ENCODE assay signal across 8 cellular contexts in the genomic region with DNA sequence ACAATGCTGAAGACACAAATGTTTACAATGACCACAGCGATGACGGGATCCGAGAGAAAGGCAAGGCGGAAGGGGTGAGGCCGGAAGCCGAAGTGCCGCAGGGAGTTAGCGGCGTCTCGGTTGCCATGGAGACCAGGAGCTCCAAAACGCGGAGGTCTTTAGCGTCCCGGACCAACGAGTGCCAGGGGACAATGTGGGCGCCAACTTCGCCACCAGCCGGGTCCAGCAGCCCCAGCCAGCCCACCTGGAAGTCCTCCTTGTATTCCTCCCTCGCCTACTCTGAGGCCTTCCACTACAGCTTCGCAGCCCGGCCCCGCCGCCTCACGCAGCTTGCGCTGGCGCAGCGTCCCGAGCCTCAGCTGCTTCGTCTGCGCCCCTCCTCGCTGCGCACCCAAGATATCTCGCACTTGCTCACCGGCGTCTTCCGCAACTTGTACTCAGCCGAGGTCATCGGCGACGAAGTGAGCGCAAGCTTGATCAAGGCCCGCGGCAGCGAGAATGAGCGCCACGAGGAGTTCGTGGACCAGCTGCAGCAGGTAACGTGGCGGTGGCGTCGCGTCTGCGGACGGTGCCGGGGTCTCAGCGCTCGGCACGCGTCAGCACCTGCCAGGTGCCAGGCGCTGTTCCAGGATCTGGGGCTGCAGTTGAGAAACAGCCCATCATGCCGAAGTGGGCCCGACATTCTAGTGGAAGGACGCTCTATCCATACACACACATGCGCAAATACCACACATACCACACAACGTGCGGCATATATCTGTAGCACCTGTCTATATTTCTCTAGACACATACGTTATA. TPM values are rescaled to one million over a fixed set of nuclear protein-coding genes. Genes with fewer than 3 reads are reported as not detected.
A peak's percentile ranks its signal among the peaks of the same experiment; 100 is the strongest.
DNase-seq lines count a peak whose midpoint lies in the region; ATAC-seq and TF ChIP-seq lines count a peak whose summit lies in the region.

A gene with protein sequence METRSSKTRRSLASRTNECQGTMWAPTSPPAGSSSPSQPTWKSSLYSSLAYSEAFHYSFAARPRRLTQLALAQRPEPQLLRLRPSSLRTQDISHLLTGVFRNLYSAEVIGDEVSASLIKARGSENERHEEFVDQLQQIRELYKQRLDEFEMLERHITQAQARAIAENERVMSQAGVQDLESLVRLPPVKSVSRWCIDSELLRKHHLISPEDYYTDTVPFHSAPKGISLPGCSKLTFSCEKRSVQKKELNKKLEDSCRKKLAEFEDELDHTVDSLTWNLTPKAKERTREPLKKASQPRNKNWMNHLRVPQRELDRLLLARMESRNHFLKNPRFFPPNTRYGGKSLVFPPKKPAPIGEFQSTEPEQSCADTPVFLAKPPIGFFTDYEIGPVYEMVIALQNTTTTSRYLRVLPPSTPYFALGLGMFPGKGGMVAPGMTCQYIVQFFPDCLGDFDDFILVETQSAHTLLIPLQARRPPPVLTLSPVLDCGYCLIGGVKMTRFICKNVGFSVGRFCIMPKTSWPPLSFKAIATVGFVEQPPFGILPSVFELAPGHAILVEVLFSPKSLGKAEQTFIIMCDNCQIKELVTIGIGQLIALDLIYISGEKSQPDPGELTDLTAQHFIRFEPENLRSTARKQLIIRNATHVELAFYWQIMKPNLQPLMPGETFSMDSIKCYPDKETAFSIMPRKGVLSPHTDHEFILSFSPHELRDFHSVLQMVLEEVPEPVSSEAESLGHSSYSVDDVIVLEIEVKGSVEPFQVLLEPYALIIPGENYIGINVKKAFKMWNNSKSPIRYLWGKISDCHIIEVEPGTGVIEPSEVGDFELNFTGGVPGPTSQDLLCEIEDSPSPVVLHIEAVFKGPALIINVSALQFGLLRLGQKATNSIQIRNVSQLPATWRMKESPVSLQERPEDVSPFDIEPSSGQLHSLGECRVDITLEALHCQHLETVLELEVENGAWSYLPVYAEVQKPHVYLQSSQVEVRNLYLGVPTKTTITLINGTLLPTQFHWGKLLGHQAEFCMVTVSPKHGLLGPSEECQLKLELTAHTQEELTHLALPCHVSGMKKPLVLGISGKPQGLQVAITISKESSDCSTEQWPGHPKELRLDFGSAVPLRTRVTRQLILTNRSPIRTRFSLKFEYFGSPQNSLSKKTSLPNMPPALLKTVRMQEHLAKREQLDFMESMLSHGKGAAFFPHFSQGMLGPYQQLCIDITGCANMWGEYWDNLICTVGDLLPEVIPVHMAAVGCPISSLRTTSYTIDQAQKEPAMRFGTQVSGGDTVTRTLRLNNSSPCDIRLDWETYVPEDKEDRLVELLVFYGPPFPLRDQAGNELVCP (N-terminal part only) (plus strand): TSS at position 108 of the 798 bp plus-strand sequence. CDS start 18 bp downstream, at position 126.

- CTCF ChIA-PET in CD8-positive, alpha-beta memory T cell (lab: Charles Lee) = interaction anchor here (0.8 to 6.6 kb wide), 14 partner anchors 9 to 184 kb away, joined by 3 to 49 read pairs (median 6); a partner anchor contains a TSS

- peak within 1 kb of the TSS; percentile 68 to 90 (median 83) for H3K4me3 Mint-ChIP-seq in CD8-positive, alpha-beta memory T cell
- peak within 1 kb of the TSS; percentile 88 for H3K4me3 Mint-ChIP-seq in natural killer cell treated with Interleukin-12 subunit alpha and Interleukin-12 subunit beta and Interleukin-15 and Interleukin-18, amount 100 ng/mL, for 72 hours

- POLR2A ChIA-PET in CD8-positive, alpha-beta memory T cell (lab: Charles Lee) = interaction anchor here (0.7 to 2.6 kb wide), 8 partner anchors 9 to 126 kb away, joined by 3 to 22 read pairs (median 4); a partner anchor contains a TSS

- H3K4me1 Mint-ChIP-seq in CD8-positive, alpha-beta memory T cell = peaks cover 29 to 45% (median 38%) of the 10 kb centered on the region in 3 donors
- H3K4me1 Mint-ChIP-seq in natural killer cell treated with Interleukin-12 subunit alpha and Interleukin-12 subunit beta and Interleukin-15 and Interleukin-18, amount 100 ng/mL, for 72 hours (ENCODE audit: low read depth in 2 of 2) = peaks cover 29 to 34% of the 10 kb centered on the region in 2 donors

- ATAC-seq in GM21360 (IDR thresholded peaks at IDR 0.05; ENCODE audit: unreplicated experiment) = peak; percentile 80
- ATAC-seq in natural killer cell treated with Interleukin-12 subunit alpha and Interleukin-12 subunit beta and Interleukin-15 and Interleukin-18, amount 100 ng/mL, for 72 hours = peak; percentile 88 to 90

- H3K27me3 ChIP-seq in CD8-positive, alpha-beta memory T cell (ENCODE audit: insufficient read depth, low read length, poor library complexity, severe bottlenecking) = no peaks in the 10 kb centered on the region

- peaks cover 27% of the 10 kb centered on the region for H3K4me1 ChIP-seq in CD8-positive, alpha-beta memory T cell (ENCODE audit: insufficient read depth, low read length)

- H3K27me3 Mint-ChIP-seq in CD8-positive, alpha-beta memory T cell = peaks cover 0 to 2% of the 10 kb centered on the region in 2 donors
- H3K27me3 Mint-ChIP-seq in natural killer cell treated with Interleukin-12 subunit alpha and Interleukin-12 subunit beta and Interleukin-15 and Interleukin-18, amount 100 ng/mL, for 72 hours = no peaks in the 10 kb centered on the region

- no peaks in the 10 kb centered on the region for H3K36me3 ChIP-seq in CD8-positive, alpha-beta memory T cell (ENCODE audit: insufficient read depth, low read length)

- DNase-seq in CD8-positive, alpha-beta memory T cell = peak; percentile 78 to 94 (median 84)
- peak; percentile 73 for DNase-seq in Jurkat, Clone E6-1 (ENCODE audit: low read depth, low spot score)
- peak; percentile 65 to 71 for DNase-seq in activated CD8-positive, alpha-beta memory T cell treated with anti-CD3 and anti-CD28 coated beads for 1 hour (ENCODE audit: extremely low read depth in 1 of 2, low read depth in 1 of 2)
- DNase-seq in epithelial cell of proximal tubule (ENCODE audit: low read depth) (no peak), NCI-H2171 (lab: John Stamatoyannopoulos, UW) (no peak)
- DNase-seq in natural killer cell treated with Interleukin-12 subunit alpha and Interleukin-12 subunit beta and Interleukin-15 and Interleukin-18, amount 100 ng/mL, for 72 hours (ENCODE audit: low spot score) = peak; percentile 90
- DNase-seq in stimulated activated naive CD4-positive, alpha-beta T cell treated with Interleukin-2 at 50 U/mL for 16 hours (lab: John Stamatoyannopoulos, UW) = peak; percentile 80

- no peaks in the 10 kb centered on the region for H3K9me3 ChIP-seq in CD8-positive, alpha-beta memory T cell (ENCODE audit: low read length)

- H3K4me3 ChIP-seq in CD8-positive, alpha-beta memory T cell (ENCODE audit: low read length) = peak within 1 kb of the TSS; percentile 75
- peak within 1 kb of the TSS; percentile 62 for H3K4me3 ChIP-seq in Jurkat, Clone E6-1 (ENCODE audit: low read length)
- H3K4me3 ChIP-seq in epithelial cell of proximal tubule (ENCODE audit: low read depth, low read length) = peak within 1 kb of the TSS; percentile 47

- H3K9me3 Mint-ChIP-seq in CD8-positive, alpha-beta memory T cell = peaks cover 0 to 4% (median 0%) of the 10 kb centered on the region in 5 donors
- peaks cover 11% of the 10 kb centered on the region for H3K9me3 Mint-ChIP-seq in natural killer cell treated with Interleukin-12 subunit alpha and Interleukin-12 subunit beta and Interleukin-15 and Interleukin-18, amount 100 ng/mL, for 72 hours

- peak within 1 kb of the TSS; percentile 83 for H3K27ac ChIP-seq in CD8-positive, alpha-beta memory T cell (ENCODE audit: low read depth, low read length)

- H3K27ac Mint-ChIP-seq in CD8-positive, alpha-beta memory T cell = peak within 1 kb of the TSS; percentile 94 to 100 (median 98)
- H3K27ac Mint-ChIP-seq in natural killer cell treated with Interleukin-12 subunit alpha and Interleukin-12 subunit beta and Interleukin-15 and Interleukin-18, amount 100 ng/mL, for 72 hours = peak within 1 kb of the TSS; percentile 92 to 95

- TF ChIP-seq CTCF in epithelial cell of proximal tubule (conservative IDR thresholded peaks at IDR 0.05; ENCODE audit: low read depth, low read length) = no peak

- H3K36me3 Mint-ChIP-seq in CD8-positive, alpha-beta memory T cell = peaks cover 6 to 9% (median 6%) of the 10 kb centered on the region in 3 donors
- peaks cover 10% of the 10 kb centered on the region for H3K36me3 Mint-ChIP-seq in natural killer cell treated with Interleukin-12 subunit alpha and Interleukin-12 subunit beta and Interleukin-15 and Interleukin-18, amount 100 ng/mL, for 72 hours

RNA-seq across cellular contexts. Expression of the gene that starts here (rescaled TPM):
- total RNA-seq in CD8-positive, alpha-beta memory T cell = 1 to 10 TPM; 1.0 to 1.3 TPM
- 0.56 TPM for polyA plus RNA-seq in CD8-positive, alpha-beta memory T cell
- polyA plus RNA-seq in Jurkat, Clone E6-1 (2012; ENCODE audit: insufficient read depth, insufficient read length) = 0.79 TPM
- not detected in 2 replicates for total RNA-seq in epithelial cell of proximal tubule
- under 1 TPM; 0.25 to 0.52 TPM for total RNA-seq in natural killer cell treated with Interleukin-12 subunit alpha and Interleukin-12 subunit beta and Interleukin-15 and Interleukin-18, amount 100 ng/mL, for 72 hours

Comparison
In these comparisons a context has a peak if more than half of its experiments do, and no peak if none do; other contexts are left out.
1. Peak in DNase-seq and ATAC-seq in natural killer cell treated with Interleukin-12 subunit alpha and Interleukin-12 subunit beta and Interleukin-15 and Interleukin-18, amount 100 ng/mL, for 72 hours; RNA of the gene not detected or under 1 TPM.
2. DNase-seq: peak in CD8-positive, alpha-beta memory T cell (5 of 5), Jurkat, Clone E6-1 (single experiment), activated CD8-positive, alpha-beta memory T cell treated with anti-CD3 and anti-CD28 coated beads for 1 hour (2 of 2) and stimulated activated naive CD4-positive, alpha-beta T cell treated with Interleukin-2 at 50 U/mL for 16 hours (single experiment); none in epithelial cell of proximal tubule (single experiment) and NCI-H2171 (single experiment).
3. Peak in every context shown above with its lines, with median percentiles within 50 percentile points of each other: H3K4me3 ChIP-seq.